ENCODE assay signal across 8 cellular contexts in genomic region chr4:112705891-112706839, GRCh38.
DNase-seq lines count a peak whose midpoint lies in the region; ATAC-seq, FAIRE-seq and TF ChIP-seq lines count a peak whose summit lies in the region.
"Not testable (repeated sequence)": the region's sequence is repeated elsewhere in the genome, so short reads cannot be mapped to it uniquely, and the experiment has no call there.

No MANE protein-coding gene starts in this region.

- H3K27me3 Mint-ChIP-seq in endodermal cell (ENCODE audit: insufficient read depth): not testable (repeated sequence)

- H3K27me3 ChIP-seq in endodermal cell (ENCODE audit: control insufficient read depth, insufficient read depth, low read length, poor library complexity, severe bottlenecking): not testable (repeated sequence)

- intact Hi-C loops in sciatic nerve (cut with DNase I): not testable (repeated sequence)

- not testable (repeated sequence) for H3K9me3 ChIP-seq in endodermal cell (ENCODE audit: control insufficient read depth, low read length)

- not testable (repeated sequence) for TF ChIP-seq CTCF in endodermal cell (conservative IDR thresholded peaks at IDR 0.05)

- H3K36me3 ChIP-seq in endodermal cell (ENCODE audit: control insufficient read depth, insufficient read depth, low read length): not testable (repeated sequence)

- H3K27ac Mint-ChIP-seq in endodermal cell: peak overlapping the region; percentile 97

- peaks cover 22% of the 10 kb centered on the region for H3K4me1 Mint-ChIP-seq in endodermal cell

- H3K36me3 Mint-ChIP-seq in endodermal cell (ENCODE audit: low read depth): peaks cover 36% of the 10 kb centered on the region

- peak; percentile 82 for FAIRE-seq in GM19239 (lab: Jason Lieb, UNC)

- peak; percentile 20 for DNase-seq in AG20443 (ENCODE audit: low spot score)
- peak; percentile 19 for DNase-seq in GM19239 (ENCODE audit: insufficient read length, low spot score)
- DNase-seq in NCI-H748 treated with DMSO at 0.1 percent for 48 hours (lab: John Stamatoyannopoulos, UW): peak; percentile 2
- peak; percentile 26 to 33 for DNase-seq in activated T-cell treated with anti-CD3 and anti-CD28 coated beads, Interleukin-2, amount 50 U/mL, for 48 hours
- peak; percentile 79 for DNase-seq in endodermal cell
- peak; percentile 46 for DNase-seq in left kidney (ENCODE audit: low read depth, low spot score)
- not testable (repeated sequence) for DNase-seq in sciatic nerve (ENCODE audit: low spot score)

- peak overlapping the region; percentile 90 for H3K9ac ChIP-seq in endodermal cell (ENCODE audit: extremely low read depth, low read length, poor library complexity, severe bottlenecking)

- peak overlapping the region; percentile 96 for H3K4me3 Mint-ChIP-seq in endodermal cell

- not testable (repeated sequence) for H3K9me3 Mint-ChIP-seq in endodermal cell

- not testable (repeated sequence) for H3K4me1 ChIP-seq in endodermal cell (ENCODE audit: control insufficient read depth, insufficient read depth, low read length)

- not testable (repeated sequence) for H3K27ac ChIP-seq in endodermal cell (ENCODE audit: low read depth, low read length)

- H3K4me3 ChIP-seq in endodermal cell (ENCODE audit: low read length): peak overlapping the region; percentile 94

- 0% methylated on average over 5 to 34 of the region's 74 CpGs for WGBS in endodermal cell (ENCODE audit: insufficient coverage in 1 of 2, insufficient read length in 1 of 2), 2 experiments

- peak; percentile 50 for ATAC-seq in HG03103 (IDR thresholded peaks at IDR 0.05; ENCODE audit: low read depth, unreplicated experiment)
- ATAC-seq in sciatic nerve: peak; percentile 66
